In genomic region chr4:83252782-83253405, GRCh38 we compare ENCODE assay signal across 8 cellular contexts. TPM values are rescaled to one million over a fixed set of nuclear protein-coding genes. Genes with fewer than 3 reads are reported as not detected.
DNase-seq lines count a peak whose midpoint lies in the region; ATAC-seq, FAIRE-seq and TF ChIP-seq lines count a peak whose summit lies in the region.

No MANE protein-coding gene starts in this region.

- H3K36me3 Mint-ChIP-seq in activated CD8-positive, alpha-beta memory T cell treated with anti-CD3 and anti-CD28 coated beads, Interleukin-2, amount 10 ng/mL, durations not matched to agents 7 days and 5 days, result peaks cover 5% of the 10 kb centered on the region

- H3K4me3 ChIP-seq in A549 (no peak overlapping the region), NT2/D1 (ENCODE audit: insufficient read length, low read depth) (no peak overlapping the region), neutrophil (ENCODE audit: low read depth in 1 of 2, low read length in 1 of 2) (no peak overlapping the region)

- H3K9ac ChIP-seq in NT2/D1 (ENCODE audit: insufficient read length, low read depth), result no peak overlapping the region

- DNase-seq in A549 (ENCODE audit: low read depth in 1 of 2, low spot score in 1 of 2) (peak; percentile 35 to 74), GM18507 (ENCODE audit: extremely low spot score, insufficient read length, low read depth) (peak; percentile 48), HT1080 (ENCODE audit: low read depth) (peak; percentile 62), NT2/D1 (ENCODE audit: low read depth, low spot score) (peak; percentile 51), ureter (ENCODE audit: low spot score) (peak; percentile 73)
- DNase-seq in activated CD8-positive, alpha-beta memory T cell treated with anti-CD3 and anti-CD28 coated beads, Interleukin-2, amount 10 ng/mL, durations not matched to agents 7 days and 5 days, result peak; percentile 85

- POLR2A ChIA-PET in A549 (lab: Yijun Ruan, JAX), result no interaction called here

- TF ChIP-seq EP300 in A549 (IDR thresholded peaks at IDR 0.05), result no peak

- H3K27ac Mint-ChIP-seq in activated CD8-positive, alpha-beta memory T cell treated with anti-CD3 and anti-CD28 coated beads, Interleukin-2, amount 10 ng/mL, durations not matched to agents 7 days and 5 days, result no peak overlapping the region

- peaks cover 5% of the 10 kb centered on the region for H3K27me3 Mint-ChIP-seq in activated CD8-positive, alpha-beta memory T cell treated with anti-CD3 and anti-CD28 coated beads, Interleukin-2, amount 10 ng/mL, durations not matched to agents 7 days and 5 days

- CTCF ChIA-PET in A549 (lab: Yijun Ruan, JAX), result interaction anchor here (0.6 to 1.8 kb wide), 6 partner anchors 19 to 197 kb away, joined by 3 to 6 read pairs (median 4); no protein-coding TSS in a partner anchor
- CTCF ChIA-PET in activated CD8-positive, alpha-beta memory T cell treated with anti-CD3 and anti-CD28 coated beads, Interleukin-2, amount 10 ng/mL, durations not matched to agents 7 days and 5 days (lab: Charles Lee), result interaction anchor here (0.6 to 5.5 kb wide), 22 partner anchors 9 to 530 kb away, joined by 3 to 52 read pairs (median 5); partner anchors contain the start of gene COPS4

- H3K9me3 ChIP-seq in A549 (no peaks in the 10 kb centered on the region), NT2/D1 (ENCODE audit: insufficient read depth, low read length) (no peaks in the 10 kb centered on the region), neutrophil (no peaks in the 10 kb centered on the region)

- H3K4me1 ChIP-seq in A549 (peaks cover 50% of the 10 kb centered on the region), NT2/D1 (ENCODE audit: insufficient read depth, insufficient read length) (peaks cover 3% of the 10 kb centered on the region), neutrophil (ENCODE audit: control insufficient read depth in 1 of 2, insufficient read depth in 1 of 2, low read depth in 1 of 2, low read length in 1 of 2) (peaks cover 37 to 40% of the 10 kb centered on the region in 2 experiments)

- WGBS in A549 (ENCODE audit: missing lambda C conversion rate), result 28% methylated on average over 7 of the region's 7 CpGs

- peaks cover 14% of the 10 kb centered on the region for H3K4me1 Mint-ChIP-seq in activated CD8-positive, alpha-beta memory T cell treated with anti-CD3 and anti-CD28 coated beads, Interleukin-2, amount 10 ng/mL, durations not matched to agents 7 days and 5 days

- no peaks in the 10 kb centered on the region for H3K9me3 Mint-ChIP-seq in activated CD8-positive, alpha-beta memory T cell treated with anti-CD3 and anti-CD28 coated beads, Interleukin-2, amount 10 ng/mL, durations not matched to agents 7 days and 5 days (ENCODE audit: low read depth)

- no peak for FAIRE-seq in A549 (lab: Jason Lieb, UNC)
- FAIRE-seq in GM18507 (lab: Jason Lieb, UNC), result peak; percentile 90

- no peaks in the 10 kb centered on the region for H3K27me3 ChIP-seq in NT2/D1 (ENCODE audit: insufficient read depth, insufficient read length)
- no peaks in the 10 kb centered on the region for H3K27me3 ChIP-seq in neutrophil

- H3K27ac ChIP-seq in A549 (peak overlapping the region; percentile 32 to 53; a peak in 4 of 6 replicates), neutrophil (peak overlapping the region; percentile 43)

- TF ChIP-seq RAD21 in A549 (conservative IDR thresholded peaks at IDR 0.05 in 1 of 2, IDR thresholded peaks at IDR 0.05 in 1 of 2), result peak; percentile 53 to 70

- no peak for TF ChIP-seq POLR2A in A549 (IDR thresholded peaks at IDR 0.05; ENCODE audit: low read length)

- ATAC-seq in A549 (peak; percentile 39 to 65; a peak in 3 of 6 replicates), esophagus mucosa (peak; percentile 55)
- peak; percentile 89 for ATAC-seq in activated CD8-positive, alpha-beta memory T cell treated with anti-CD3 and anti-CD28 coated beads, Interleukin-2, amount 10 ng/mL, durations not matched to agents 7 days and 5 days

- no peak overlapping the region for H3K4me2 ChIP-seq in A549

- H3K36me3 ChIP-seq in NT2/D1 (ENCODE audit: insufficient read depth, insufficient read length, low read length) (no peaks in the 10 kb centered on the region), neutrophil (no peaks in the 10 kb centered on the region)

- no peak overlapping the region for H3K4me3 Mint-ChIP-seq in activated CD8-positive, alpha-beta memory T cell treated with anti-CD3 and anti-CD28 coated beads, Interleukin-2, amount 10 ng/mL, durations not matched to agents 7 days and 5 days

- TF ChIP-seq CTCF in A549 (IDR thresholded peaks at IDR 0.05) (peak; percentile 56), neutrophil (IDR thresholded peaks at IDR 0.05) (peak; percentile 78)

TF ChIP-seq in A549, 52 proteins besides CTCF, POLR2A, EP300 and RAD21:
- TF ChIP-seq HOXB5 (CRISPR knock-in tag; IDR thresholded peaks at IDR 0.05) (no peak), SMC3 (IDR thresholded peaks at IDR 0.05) (peak; percentile 36; the same call in 2 of the 3 replicates), RCOR1 (IDR thresholded peaks at IDR 0.05; ENCODE audit: low read depth, low read length) (no peak), RFX5 (IDR thresholded peaks at IDR 0.05) (no peak)
TF ChIP-seq in A549: peak in this region for 1.

RNA-seq across cellular contexts. Expression of gene COQ2, which starts 31.7 kb away (rescaled TPM):
- polyA plus RNA-seq in A549 (2011; rRNA removed) (27.1 and 35.9 TPM in 2 replicates), A549 (2017; fragmentation: RNase III; extraction: RNeasy Plus Mini Kit Qiagen cat#74134 plus additional on column Dnase treatment) (18.2 to 19.5 TPM (median 18.5 TPM) in 3 replicates)
- polyA plus RNA-seq in A549 (2012; cell fraction: cytosol; rRNA removed), result 19.1 and 21.4 TPM in 2 replicates
- 8.3 and 13.6 TPM in 2 replicates for polyA plus RNA-seq in A549 (2012; cell fraction: nucleus; rRNA removed)
- polyA minus RNA-seq in A549 (2011; rRNA and poly(A)+ RNA removed), result 21.7 and 26.2 TPM in 2 replicates
- 23.8 and 29.5 TPM in 2 replicates for total RNA-seq in HT1080 (2014; rRNA removed; shearing (Covaris generic))
- 33.0 and 33.1 TPM in 2 replicates for polyA plus RNA-seq in HT1080 (2015; cell fraction: cytosol; rRNA removed)
- 15.9 and 18.0 TPM in 2 replicates for polyA plus RNA-seq in HT1080 (2015; cell fraction: nucleus; rRNA removed)
- total RNA-seq in activated CD8-positive, alpha-beta memory T cell treated with anti-CD3 and anti-CD28 coated beads, Interleukin-2, amount 10 ng/mL, durations not matched to agents 7 days and 5 days, result 10 to 100 TPM; 20.6 to 21.9 TPM
- total RNA-seq in esophagus mucosa (16.7 TPM), ureter (14.5 TPM)
